In the genomic region with DNA sequence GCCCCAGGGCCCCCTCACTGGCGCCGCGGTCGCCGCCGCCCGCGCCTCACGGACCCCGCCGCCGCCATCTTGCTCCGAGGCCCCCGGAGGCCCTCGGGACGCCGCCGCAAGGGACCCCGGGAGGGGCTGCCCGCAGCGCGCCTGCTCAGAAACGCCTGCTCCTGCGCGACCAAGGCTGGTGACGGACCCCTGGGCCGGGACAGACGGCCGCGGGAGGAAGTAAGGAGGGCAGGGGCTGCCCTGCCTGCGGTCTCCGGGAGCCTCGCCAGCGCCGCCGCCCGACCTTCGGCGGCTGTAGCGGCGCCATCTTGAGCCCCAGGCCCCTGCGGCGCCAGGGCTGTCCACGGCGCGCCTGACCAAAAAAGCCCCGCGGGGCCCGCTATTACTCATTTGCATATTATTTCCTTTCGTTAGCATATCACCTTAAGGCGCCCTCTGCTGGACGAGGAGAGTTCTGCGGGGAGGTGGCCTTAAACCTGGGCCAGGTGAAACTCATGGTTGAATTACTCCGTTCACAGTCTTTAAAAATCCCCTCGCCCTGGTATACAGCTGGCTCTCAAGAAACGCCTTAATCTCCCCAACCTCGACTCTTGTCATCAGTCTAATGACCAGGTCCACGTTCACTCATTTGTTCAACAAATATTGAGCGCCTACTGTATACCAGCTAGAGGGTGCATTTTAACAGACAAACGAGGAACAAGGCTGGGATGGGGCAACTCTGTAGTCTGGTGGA, we compare ENCODE assay signal across 8 cellular contexts. TPM values are rescaled to one million over a fixed set of nuclear protein-coding genes. Genes with fewer than 3 reads are reported as not detected.
A peak's percentile ranks its signal among the peaks of the same experiment; 100 is the strongest.
DNase-seq lines count a peak whose midpoint lies in the region; ATAC-seq and TF ChIP-seq lines count a peak whose summit lies in the region.

A gene with protein sequence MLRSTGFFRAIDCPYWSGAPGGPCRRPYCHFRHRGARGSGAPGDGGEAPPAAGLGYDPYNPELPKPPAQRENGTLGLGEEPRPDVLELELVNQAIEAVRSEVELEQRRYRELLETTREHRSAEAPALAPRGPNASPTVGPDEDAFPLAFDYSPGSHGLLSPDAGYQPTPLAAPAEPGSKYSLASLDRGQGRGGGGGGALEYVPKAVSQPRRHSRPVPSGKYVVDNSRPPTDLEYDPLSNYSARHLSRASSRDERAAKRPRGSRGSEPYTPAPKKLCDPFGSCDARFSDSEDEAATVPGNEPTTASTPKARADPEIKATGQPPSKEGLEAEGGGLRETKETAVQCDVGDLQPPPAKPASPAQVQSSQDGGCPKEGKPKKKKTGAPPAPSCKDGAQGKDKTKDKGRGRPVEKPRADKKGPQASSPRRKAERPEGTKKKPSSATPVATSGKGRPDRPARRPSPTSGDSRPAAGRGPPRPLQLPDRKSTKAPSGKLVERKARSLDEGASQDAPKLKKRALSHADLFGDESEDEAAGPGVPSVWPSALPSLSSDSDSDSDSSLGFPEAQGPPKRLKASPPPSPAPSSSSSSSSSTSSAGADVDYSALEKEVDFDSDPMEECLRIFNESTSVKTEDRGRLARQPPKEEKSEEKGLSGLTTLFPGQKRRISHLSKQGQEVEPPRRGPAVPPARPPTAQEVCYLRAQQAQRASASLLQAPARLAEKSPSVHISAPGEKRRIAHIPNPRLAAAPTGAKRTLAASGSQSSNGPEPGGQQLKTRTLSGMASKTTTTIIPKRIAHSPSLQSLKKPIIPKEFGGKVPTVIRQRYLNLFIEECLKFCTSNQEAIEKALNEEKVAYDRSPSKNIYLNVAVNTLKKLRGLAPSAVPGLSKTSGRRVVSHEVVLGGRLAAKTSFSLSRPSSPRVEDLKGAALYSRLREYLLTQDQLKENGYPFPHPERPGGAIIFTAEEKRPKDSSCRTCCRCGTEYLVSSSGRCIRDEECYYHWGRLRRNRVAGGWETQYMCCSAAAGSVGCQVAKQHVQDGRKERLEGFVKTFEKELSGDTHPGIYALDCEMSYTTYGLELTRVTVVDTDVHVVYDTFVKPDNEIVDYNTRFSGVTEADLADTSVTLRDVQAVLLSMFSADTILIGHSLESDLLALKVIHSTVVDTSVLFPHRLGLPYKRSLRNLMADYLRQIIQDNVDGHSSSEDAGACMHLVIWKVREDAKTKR (minus strand): TSS at position 85 of the 733 bp plus-strand sequence. CDS start 125 bp downstream, outside the sequence.

- in situ Hi-C loops in HAP-1 (cut with MboI; ENCODE audit: low sequenced_read_pairs), result no loop called here

- H3K27ac ChIP-seq in MM.1S (ENCODE audit: low read length), result peak within 1 kb of the TSS; percentile 96
- H3K27ac ChIP-seq in foreskin keratinocyte, result peak within 1 kb of the TSS; percentile 100
- H3K27ac ChIP-seq in subcutaneous abdominal adipose tissue (ENCODE audit: low read depth, low read length), result peak within 1 kb of the TSS; percentile 93

- peak; percentile 97 for TF ChIP-seq CTCF in MM.1S (IDR thresholded peaks at IDR 0.05; ENCODE audit: low read length)
- TF ChIP-seq CTCF in foreskin keratinocyte (conservative IDR thresholded peaks at IDR 0.05), result peak; percentile 99

- peaks cover 8% of the 10 kb centered on the region for H3K4me1 ChIP-seq in HAP-1
- peaks cover 26% of the 10 kb centered on the region for H3K4me1 ChIP-seq in MM.1S (ENCODE audit: low read length)
- H3K4me1 ChIP-seq in foreskin keratinocyte, result no peaks in the 10 kb centered on the region
- H3K4me1 ChIP-seq in neuron (ENCODE audit: insufficient read depth, low read length), result peaks cover 20% of the 10 kb centered on the region
- peaks cover 16 to 55% (median 45%) of the 10 kb centered on the region in 5 donors for H3K4me1 ChIP-seq in subcutaneous abdominal adipose tissue (ENCODE audit: control insufficient read depth in 5 of 5, insufficient read depth in 5 of 5, low read length in 5 of 5)

- H2AFZ ChIP-seq in MM.1S (ENCODE audit: low read length) (peak within 1 kb of the TSS; percentile 77), neuron (ENCODE audit: low read depth, low read length) (peak within 1 kb of the TSS; percentile 29)

- peaks cover 28% of the 10 kb centered on the region for H4K20me1 ChIP-seq in MM.1S (ENCODE audit: insufficient read depth, low read length)

- H3K4me3 ChIP-seq in HAP-1, result peak within 1 kb of the TSS; percentile 91
- H3K4me3 ChIP-seq in MM.1S (ENCODE audit: low read length), result peak within 1 kb of the TSS; percentile 90
- peak within 1 kb of the TSS; percentile 83 for H3K4me3 ChIP-seq in neuron (ENCODE audit: low read length)
- H3K4me3 ChIP-seq in subcutaneous abdominal adipose tissue (ENCODE audit: low read depth in 1 of 5, low read length in 5 of 5), result peak within 1 kb of the TSS; percentile 84 to 93 (median 90)

- H3K9ac ChIP-seq in MM.1S (ENCODE audit: low read length) (peak within 1 kb of the TSS; percentile 99), subcutaneous abdominal adipose tissue (ENCODE audit: low read length in 5 of 5) (peak within 1 kb of the TSS; percentile 81 to 99 (median 97))

- peak within 1 kb of the TSS; percentile 99 for H3K4me2 ChIP-seq in MM.1S (ENCODE audit: low read depth, low read length)

- H3K36me3 ChIP-seq in HAP-1 (replicated peaks) (peaks cover 7% of the 10 kb centered on the region), MM.1S (replicated peaks; ENCODE audit: insufficient read depth, low read length) (no peaks in the 10 kb centered on the region), neuron (ENCODE audit: insufficient read depth, low read length) (peaks cover 3% of the 10 kb centered on the region), subcutaneous abdominal adipose tissue (ENCODE audit: control insufficient read depth in 5 of 5, insufficient read depth in 5 of 5, low read length in 5 of 5) (peaks cover 0 to 10% (median 7%) of the 10 kb centered on the region in 5 donors)

- DNase-seq in GDM1 (lab: John Stamatoyannopoulos, UW) (peak; percentile 88), HAP-1 (ENCODE audit: low spot score in 2 of 2) (peak; percentile 84 to 97), MM.1S (peak; percentile 99), SIG-M5 (lab: John Stamatoyannopoulos, UW) (peak; percentile 37), activated gamma-delta T cell (lab: John Stamatoyannopoulos, UW) (peak; percentile 86), foreskin keratinocyte (peak; percentile 77 to 91)

- peak; percentile 46 for ATAC-seq in foreskin keratinocyte

- no peaks in the 10 kb centered on the region for H3K27me3 ChIP-seq in HAP-1 (ENCODE audit: low read depth)
- no peaks in the 10 kb centered on the region for H3K27me3 ChIP-seq in MM.1S (replicated peaks; ENCODE audit: insufficient read depth, low read length)
- H3K27me3 ChIP-seq in foreskin keratinocyte, result no peaks in the 10 kb centered on the region
- H3K27me3 ChIP-seq in neuron (ENCODE audit: insufficient read depth, low read length), result no peaks in the 10 kb centered on the region
- H3K27me3 ChIP-seq in subcutaneous abdominal adipose tissue (ENCODE audit: control insufficient read depth in 5 of 5, insufficient read depth in 4 of 5, low read length in 5 of 5), result peaks cover 0 to 6% (median 0%) of the 10 kb centered on the region in 5 donors

- H3K9me3 ChIP-seq in HAP-1, result no peaks in the 10 kb centered on the region
- H3K9me3 ChIP-seq in MM.1S (replicated peaks; ENCODE audit: insufficient read depth, low read length), result no peaks in the 10 kb centered on the region
- H3K9me3 ChIP-seq in neuron (ENCODE audit: low read length), result no peaks in the 10 kb centered on the region
- no peaks in the 10 kb centered on the region for H3K9me3 ChIP-seq in subcutaneous abdominal adipose tissue (ENCODE audit: control insufficient read depth in 5 of 5, low read length in 5 of 5)

- H3K79me2 ChIP-seq in MM.1S (ENCODE audit: low read length), result peaks cover 67% of the 10 kb centered on the region

- no peaks in the 10 kb centered on the region for H3K9me2 ChIP-seq in MM.1S (replicated peaks; ENCODE audit: insufficient read depth, low read length)

- peaks cover 10% of the 10 kb centered on the region for H3F3A ChIP-seq in MM.1S (ENCODE audit: insufficient read depth, low read length)

RNA-seq across cellular contexts. Expression of the gene that starts here (rescaled TPM):
- 21.6 and 23.8 TPM in 2 replicates for total RNA-seq in foreskin keratinocyte
- polyA plus RNA-seq in foreskin keratinocyte, result 21.0 and 21.8 TPM in 2 replicates

Comparison
In these comparisons a context has a peak if more than half of its experiments do, and no peak if none do; other contexts are left out.
1. Peak in every context shown above with its lines: DNase-seq, ATAC-seq, H3K4me3 ChIP-seq and H3K27ac ChIP-seq.
2. DNase-seq: peak in every context shown above with its lines; median percentile 99 in MM.1S; 90 in HAP-1; 88 in GDM1; 86 in activated gamma-delta T cell; 84 in foreskin keratinocyte; 37 in SIG-M5.